18 cellular contexts compared by ENCODE assay signal in the genomic region with DNA sequence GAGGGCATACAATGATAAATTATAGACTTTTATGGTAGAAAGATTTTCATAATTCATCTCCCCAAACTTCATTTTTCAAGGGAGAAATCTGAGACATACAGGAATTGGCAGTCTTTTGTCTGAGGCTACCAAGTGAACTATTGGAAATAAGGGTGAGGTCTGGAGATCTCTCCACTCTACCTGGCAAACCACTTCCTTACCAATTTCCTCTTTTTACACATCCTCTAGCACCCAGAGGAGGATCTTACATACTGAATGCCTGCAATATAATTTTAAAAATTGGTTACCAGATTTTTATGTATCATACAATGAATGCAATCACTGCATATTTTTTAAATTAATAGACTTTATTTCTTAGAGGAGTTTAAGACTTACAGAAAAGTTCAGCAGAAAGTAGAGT. TPM values are rescaled to one million over a fixed set of nuclear protein-coding genes. Genes with fewer than 3 reads are reported as not detected.
A peak's percentile ranks its signal among the peaks of the same experiment; 100 is the strongest.
DNase-seq lines count a peak whose midpoint lies in the region; ATAC-seq, FAIRE-seq and TF ChIP-seq lines count a peak whose summit lies in the region.
"Had no signal": no experiment of that assay in that cellular context is flagged by ENCODE, and none has a peak within 500 bp of the region (broad histone marks: within the 10 kb centered on the region; RNA-seq: fewer than 3 reads in every experiment).

No MANE protein-coding gene starts in this region.

- H3K27me3 ChIP-seq in HAP-1 (ENCODE audit: low read depth), result no peaks in the 10 kb centered on the region
- H3K27me3 ChIP-seq in osteoblast (ENCODE audit: insufficient read depth, low read length), result no peaks in the 10 kb centered on the region
- H3K27me3 ChIP-seq: Peyer's patch had no signal

- peaks cover 3% of the 10 kb centered on the region for H3K9me3 Mint-ChIP-seq in activated CD4-positive, alpha-beta T cell treated with anti-CD3 and anti-CD28 coated beads, Interleukin-2, amount 10 ng/mL, durations not matched to agents 7 days and 5 days
- no peaks in the 10 kb centered on the region for H3K9me3 Mint-ChIP-seq in activated CD4-positive, alpha-beta T cell treated with anti-CD3 and anti-CD28 coated beads for 36 hours (ENCODE audit: low read depth)
- H3K9me3 Mint-ChIP-seq in T-cell (no peaks in the 10 kb centered on the region), immature natural killer cell (peaks cover 0 to 2% (median 0%) of the 10 kb centered on the region in 6 donors)
- H3K9me3 Mint-ChIP-seq in naive thymus-derived CD8-positive, alpha-beta T cell, result no peaks in the 10 kb centered on the region
- H3K9me3 Mint-ChIP-seq: H9 had no signal

- no peak overlapping the region for H3K27ac Mint-ChIP-seq in activated CD4-positive, alpha-beta T cell treated with anti-CD3 and anti-CD28 coated beads, Interleukin-2, amount 10 ng/mL, durations not matched to agents 7 days and 5 days
- H3K27ac Mint-ChIP-seq in activated CD4-positive, alpha-beta T cell treated with anti-CD3 and anti-CD28 coated beads for 36 hours, result no peak overlapping the region
- H3K27ac Mint-ChIP-seq in T-cell, result peak overlapping the region; percentile 5 to 54
- peak overlapping the region in 7 of 10 donors; percentile 6 to 72 (median 37) for H3K27ac Mint-ChIP-seq in naive thymus-derived CD8-positive, alpha-beta T cell
- no peak overlapping the region for H3K27ac Mint-ChIP-seq in immature natural killer cell
- H3K27ac Mint-ChIP-seq: H9 had no signal

- no peak for TF ChIP-seq POLR2A in GM12891 (IDR thresholded peaks at IDR 0.05; ENCODE audit: low read depth, low read length)

- no peak overlapping the region for H3K27ac ChIP-seq in osteoblast (ENCODE audit: low read depth, low read length)
- H3K27ac ChIP-seq: C4-2B, KMS-11, Peyer's patch had no signal

- no peak overlapping the region for H2AFZ ChIP-seq in osteoblast (ENCODE audit: low read length)

- no peak for DNase-seq in activated CD4-positive, alpha-beta T cell treated with anti-CD3 and anti-CD28 coated beads, Interleukin-2, amount 10 ng/mL, durations not matched to agents 7 days and 5 days
- DNase-seq in activated CD4-positive, alpha-beta T cell treated with anti-CD3 and anti-CD28 coated beads for 36 hours, result no peak
- DNase-seq in GM12891 (ENCODE audit: insufficient read length, low spot score) (no peak), T-cell (no peak), HAP-1 (ENCODE audit: low spot score in 2 of 2) (no peak), osteoblast (ENCODE audit: insufficient read length, low spot score, missing footprints) (no peak), immature natural killer cell (no peak)
- DNase-seq in naive thymus-derived CD8-positive, alpha-beta T cell, result no peak
- DNase-seq: H9, MM.1S, NCI-H187, NCI-H748 treated with DMSO at 0.1 percent for 48 hours, Peyer's patch had no signal

- H3K27me3 Mint-ChIP-seq in activated CD4-positive, alpha-beta T cell treated with anti-CD3 and anti-CD28 coated beads, Interleukin-2, amount 10 ng/mL, durations not matched to agents 7 days and 5 days, result no peaks in the 10 kb centered on the region
- no peaks in the 10 kb centered on the region for H3K27me3 Mint-ChIP-seq in activated CD4-positive, alpha-beta T cell treated with anti-CD3 and anti-CD28 coated beads for 36 hours
- H3K27me3 Mint-ChIP-seq in T-cell (no peaks in the 10 kb centered on the region), immature natural killer cell (ENCODE audit: low read depth in 3 of 3) (no peaks in the 10 kb centered on the region)
- H3K27me3 Mint-ChIP-seq in naive thymus-derived CD8-positive, alpha-beta T cell, result no peaks in the 10 kb centered on the region

- no peak for FAIRE-seq in GM12891 (lab: Jason Lieb, UNC)
- FAIRE-seq: A204.1 had no signal

- H3K79me2 ChIP-seq in osteoblast (ENCODE audit: insufficient read depth, low read length), result no peaks in the 10 kb centered on the region

- H3K36me3 Mint-ChIP-seq in activated CD4-positive, alpha-beta T cell treated with anti-CD3 and anti-CD28 coated beads, Interleukin-2, amount 10 ng/mL, durations not matched to agents 7 days and 5 days (ENCODE audit: low read depth), result no peaks in the 10 kb centered on the region
- H3K36me3 Mint-ChIP-seq in activated CD4-positive, alpha-beta T cell treated with anti-CD3 and anti-CD28 coated beads for 36 hours (ENCODE audit: low read depth), result no peaks in the 10 kb centered on the region
- H3K36me3 Mint-ChIP-seq in T-cell (no peaks in the 10 kb centered on the region), immature natural killer cell (no peaks in the 10 kb centered on the region)
- H3K36me3 Mint-ChIP-seq in naive thymus-derived CD8-positive, alpha-beta T cell, result no peaks in the 10 kb centered on the region

- H3K4me2 ChIP-seq in osteoblast (ENCODE audit: insufficient read depth, low read length), result no peak overlapping the region
- H3K4me2 ChIP-seq: KMS-11 had no signal

- CTCF ChIA-PET in activated CD4-positive, alpha-beta T cell treated with anti-CD3 and anti-CD28 coated beads, Interleukin-2, amount 10 ng/mL, durations not matched to agents 7 days and 5 days (lab: Charles Lee), result interaction anchor here (0.5 to 1.5 kb wide), 4 partner anchors 18 to 178 kb away, joined by 3 to 4 read pairs (median 3); a partner anchor contains a TSS
- CTCF ChIA-PET in activated CD4-positive, alpha-beta T cell treated with anti-CD3 and anti-CD28 coated beads for 36 hours (lab: Charles Lee), result interaction anchor here (0.7 to 1.6 kb wide), 2 partner anchors 16 to 132 kb away, joined by 4 read pairs; no protein-coding TSS in a partner anchor
- CTCF ChIA-PET in T-cell (lab: Charles Lee), result no interaction called here

- peaks cover 61% of the 10 kb centered on the region for H3K4me1 Mint-ChIP-seq in activated CD4-positive, alpha-beta T cell treated with anti-CD3 and anti-CD28 coated beads, Interleukin-2, amount 10 ng/mL, durations not matched to agents 7 days and 5 days
- H3K4me1 Mint-ChIP-seq in activated CD4-positive, alpha-beta T cell treated with anti-CD3 and anti-CD28 coated beads for 36 hours, result peaks cover 58% of the 10 kb centered on the region
- H3K4me1 Mint-ChIP-seq in T-cell (peaks cover 57 to 69% (median 64%) of the 10 kb centered on the region in 3 donors), immature natural killer cell (peaks cover 9 to 25% of the 10 kb centered on the region in 2 donors)
- H3K4me1 Mint-ChIP-seq in naive thymus-derived CD8-positive, alpha-beta T cell, result peaks cover 33 to 71% (median 64%) of the 10 kb centered on the region in 4 donors
- H3K4me1 Mint-ChIP-seq: H9 had no signal

- POLR2A ChIA-PET in activated CD4-positive, alpha-beta T cell treated with anti-CD3 and anti-CD28 coated beads, Interleukin-2, amount 10 ng/mL, durations not matched to agents 7 days and 5 days (lab: Charles Lee), result no interaction called here
- POLR2A ChIA-PET in activated CD4-positive, alpha-beta T cell treated with anti-CD3 and anti-CD28 coated beads for 36 hours (lab: Charles Lee), result no interaction called here
- POLR2A ChIA-PET in T-cell (lab: Charles Lee), result no interaction called here
- POLR2A ChIA-PET in naive thymus-derived CD8-positive, alpha-beta T cell (lab: Charles Lee), result interaction anchor here (1.5 kb wide), 1 partner anchor 18 kb away, joined by 5 read pairs; a partner anchor contains a TSS

- no peaks in the 10 kb centered on the region for H3K4me1 ChIP-seq in HAP-1
- H3K4me1 ChIP-seq in osteoblast (ENCODE audit: insufficient read depth, low read length), result no peaks in the 10 kb centered on the region
- H3K4me1 ChIP-seq: Peyer's patch had no signal

- in situ Hi-C loops in HAP-1 (cut with MboI; ENCODE audit: low sequenced_read_pairs), result loop anchor here (25.0 kb wide), 1 partner anchor 267 kb away; no protein-coding TSS in a partner anchor

- peak overlapping the region; percentile 6 for H3K4me3 Mint-ChIP-seq in activated CD4-positive, alpha-beta T cell treated with anti-CD3 and anti-CD28 coated beads, Interleukin-2, amount 10 ng/mL, durations not matched to agents 7 days and 5 days
- H3K4me3 Mint-ChIP-seq in activated CD4-positive, alpha-beta T cell treated with anti-CD3 and anti-CD28 coated beads for 36 hours, result no peak overlapping the region
- H3K4me3 Mint-ChIP-seq in T-cell (no peak overlapping the region), immature natural killer cell (no peak overlapping the region)
- peak overlapping the region in 6 of 10 donors; percentile 1 to 58 (median 24) for H3K4me3 Mint-ChIP-seq in naive thymus-derived CD8-positive, alpha-beta T cell
- H3K4me3 Mint-ChIP-seq: H9 had no signal

- intact Hi-C loops in activated CD4-positive, alpha-beta T cell treated with anti-CD3 and anti-CD28 coated beads for 36 hours (cut with DNase I, micrococcal nuclease), result no loop called here

- H3K9me3 ChIP-seq in HAP-1 (no peaks in the 10 kb centered on the region), osteoblast (ENCODE audit: low read depth, low read length) (no peaks in the 10 kb centered on the region)
- H3K9me3 ChIP-seq: Peyer's patch had no signal

- H4K20me1 ChIP-seq in osteoblast (ENCODE audit: insufficient read depth, low read length), result no peaks in the 10 kb centered on the region

- H3K4me3 ChIP-seq in HAP-1 (no peak overlapping the region), osteoblast (ENCODE audit: insufficient read depth, low read length) (no peak overlapping the region)
- H3K4me3 ChIP-seq: Peyer's patch had no signal

- no peak for TF ChIP-seq CTCF in osteoblast (IDR thresholded peaks at IDR 0.05; ENCODE audit: extremely low read depth, low read depth, low read length)

- H3K36me3 ChIP-seq in HAP-1 (replicated peaks) (no peaks in the 10 kb centered on the region), osteoblast (ENCODE audit: insufficient read depth, low read length) (no peaks in the 10 kb centered on the region)
- H3K36me3 ChIP-seq: Peyer's patch had no signal

- ATAC-seq in activated CD4-positive, alpha-beta T cell treated with anti-CD3 and anti-CD28 coated beads for 36 hours, result no peak
- ATAC-seq in T-cell (replicated peaks in 1 of 4), result peak in 3 of 4 experiments; percentile 55 to 58 (median 55)
- peak; percentile 40 to 57 for ATAC-seq in naive thymus-derived CD8-positive, alpha-beta T cell
- ATAC-seq: Right ventricle myocardium inferior had no signal

RNA-seq across cellular contexts. Expression of a gene that starts 6.6 kb away (rescaled TPM):
- total RNA-seq in activated CD4-positive, alpha-beta T cell treated with anti-CD3 and anti-CD28 coated beads, Interleukin-2, amount 10 ng/mL, durations not matched to agents 7 days and 5 days, result not detected
- total RNA-seq in activated CD4-positive, alpha-beta T cell treated with anti-CD3 and anti-CD28 coated beads for 36 hours, result under 1 TPM in 1 of 2 experiments, not detected in 1; 0.25 TPM
- polyA plus RNA-seq in GM12891 (2012; ENCODE audit: low read depth, missing spikeins), result not detected
- not detected for total RNA-seq in T-cell
- total RNA-seq in naive thymus-derived CD8-positive, alpha-beta T cell, result not detected
- not detected for polyA plus RNA-seq in naive thymus-derived CD8-positive, alpha-beta T cell
- total RNA-seq in osteoblast, result not detected in 2 replicates
- not detected for polyA plus RNA-seq in immature natural killer cell
- total RNA-seq: H9, NCI-H460, Peyer's patch, Right ventricle myocardium inferior had no signal

RNA-seq across cellular contexts. Expression of a gene that starts 18.1 kb away (rescaled TPM):
- 1,000 to 10,000 TPM; 1,588 to 1,891 TPM for total RNA-seq in activated CD4-positive, alpha-beta T cell treated with anti-CD3 and anti-CD28 coated beads, Interleukin-2, amount 10 ng/mL, durations not matched to agents 7 days and 5 days
- total RNA-seq in activated CD4-positive, alpha-beta T cell treated with anti-CD3 and anti-CD28 coated beads for 36 hours, result 100 to 1,000 TPM; 596 to 912 TPM
- 899 TPM for polyA plus RNA-seq in GM12891 (2012; ENCODE audit: low read depth, missing spikeins)
- 100 to 1,000 TPM; 722 to 938 (median 785) TPM for total RNA-seq in T-cell
- total RNA-seq in naive thymus-derived CD8-positive, alpha-beta T cell, result 100 to 1,000 TPM; 937 to 948 TPM
- polyA plus RNA-seq in naive thymus-derived CD8-positive, alpha-beta T cell, result 1,000 to 10,000 TPM; 3,195 to 3,446 (median 3,407) TPM
- 1.5 and 7.2 TPM in 2 replicates for total RNA-seq in osteoblast
- polyA plus RNA-seq in immature natural killer cell, result 1,000 to 10,000 TPM; 2,434 to 4,716 (median 2,863) TPM
- total RNA-seq: NCI-H460 had no signal

RNA-seq across cellular contexts. Expression of a gene that starts 41.1 kb away (rescaled TPM):
- 10 to 100 TPM in 1 of 2 experiments, 1 to 10 TPM in 1; 8.3 to 11.3 TPM for total RNA-seq in activated CD4-positive, alpha-beta T cell treated with anti-CD3 and anti-CD28 coated beads, Interleukin-2, amount 10 ng/mL, durations not matched to agents 7 days and 5 days
- 1 to 10 TPM; 1.7 to 2.0 TPM for total RNA-seq in activated CD4-positive, alpha-beta T cell treated with anti-CD3 and anti-CD28 coated beads for 36 hours
- 0.62 TPM for polyA plus RNA-seq in GM12891 (2012; ENCODE audit: low read depth, missing spikeins)
- total RNA-seq in T-cell (10 to 100 TPM; 11.1 to 21.8 (median 14.7) TPM), osteoblast (not detected in 2 replicates)
- total RNA-seq in naive thymus-derived CD8-positive, alpha-beta T cell, result 10 to 100 TPM; 23.9 to 25.8 TPM
- 1 to 10 TPM; 3.2 to 4.4 (median 3.9) TPM for polyA plus RNA-seq in naive thymus-derived CD8-positive, alpha-beta T cell
- polyA plus RNA-seq in immature natural killer cell, result 1 to 10 TPM; 2.5 to 3.8 (median 3.8) TPM
- total RNA-seq: H9, NCI-H460 had no signal

Comparison
In these comparisons a context has a peak if more than half of its experiments do, and no peak if none do; other contexts are left out.
1. H3K4me3 Mint-ChIP-seq: peak in activated CD4-positive, alpha-beta T cell treated with anti-CD3 and anti-CD28 coated beads, Interleukin-2, amount 10 ng/mL, durations not matched to agents 7 days and 5 days (single experiment) and naive thymus-derived CD8-positive, alpha-beta T cell (6 of 10); none in activated CD4-positive, alpha-beta T cell treated with anti-CD3 and anti-CD28 coated beads for 36 hours (single experiment), T-cell (0 of 3) and immature natural killer cell (0 of 5).
2. H3K27ac Mint-ChIP-seq: peak in T-cell (2 of 2) and naive thymus-derived CD8-positive, alpha-beta T cell (7 of 10); none in activated CD4-positive, alpha-beta T cell treated with anti-CD3 and anti-CD28 coated beads, Interleukin-2, amount 10 ng/mL, durations not matched to agents 7 days and 5 days (single experiment), activated CD4-positive, alpha-beta T cell treated with anti-CD3 and anti-CD28 coated beads for 36 hours (single experiment) and immature natural killer cell (0 of 6).
3. RNA of a gene that starts 18.1 kb away (total RNA-seq): 1,588 to 1,891 TPM in activated CD4-positive, alpha-beta T cell treated with anti-CD3 and anti-CD28 coated beads, Interleukin-2, amount 10 ng/mL, durations not matched to agents 7 days and 5 days, 937 to 948 TPM in naive thymus-derived CD8-positive, alpha-beta T cell, 596 to 912 TPM in activated CD4-positive, alpha-beta T cell treated with anti-CD3 and anti-CD28 coated beads for 36 hours and 722 to 938 TPM in T-cell; 1.5 to 7.2 TPM in osteoblast; every median in the first group is over 10 times any median in the second.
4. CTCF ChIA-PET loops: an anchor here in activated CD4-positive, alpha-beta T cell treated with anti-CD3 and anti-CD28 coated beads, Interleukin-2, amount 10 ng/mL, durations not matched to agents 7 days and 5 days (0.5 to 1.5 kb wide) and activated CD4-positive, alpha-beta T cell treated with anti-CD3 and anti-CD28 coated beads for 36 hours (0.7 to 1.6 kb wide); none called in T-cell.